Comparison of ENCODE assay signal across 15 cellular contexts in genomic region chr2:237720962-237721361, GRCh38.
DNase-seq lines count a peak whose midpoint lies in the region; ATAC-seq and TF ChIP-seq lines count a peak whose summit lies in the region.
"Had no signal": no experiment of that assay in that cellular context is flagged by ENCODE, and none has a peak within 500 bp of the region (broad histone marks: within the 10 kb centered on the region; RNA-seq: fewer than 3 reads in every experiment).

No MANE protein-coding gene starts in this region.

- no peak overlapping the region for H3K27ac ChIP-seq in tibial artery
- H3K27ac ChIP-seq: upper lobe of right lung had no signal

- TF ChIP-seq CTCF in natural killer cell (IDR thresholded peaks at IDR 0.05): no peak
- no peak for TF ChIP-seq CTCF in cardiac fibroblast (IDR thresholded peaks at IDR 0.05; ENCODE audit: low read depth, low read length)
- no peak for TF ChIP-seq CTCF in tibial artery (IDR thresholded peaks at IDR 0.05)

- H3K27me3 ChIP-seq in tibial artery: no peaks in the 10 kb centered on the region
- H3K27me3 ChIP-seq: upper lobe of right lung had no signal

- peaks cover 0 to 12% (median 0%) of the 10 kb centered on the region in 3 donors for H3K36me3 ChIP-seq in tibial artery

- peaks cover 0 to 81% (median 25%) of the 10 kb centered on the region in 4 donors for H3K4me1 ChIP-seq in tibial artery

- intact Hi-C loops in natural killer cell (cut with micrococcal nuclease) (no loop called here), tibial artery (cut with DNase I; ENCODE audit: low total_unique reads) (no loop called here)

- DNase-seq in natural killer cell (no peak), cardiac fibroblast (ENCODE audit: low read depth in 2 of 2) (peak; percentile 61 to 84), kidney tubule cell (ENCODE audit: low spot score) (peak; percentile 99), tibial artery (no peak), left lobe of liver (ENCODE audit: low spot score) (no peak)
- DNase-seq in natural killer cell treated with Interleukin-12 subunit alpha and Interleukin-12 subunit beta and Interleukin-15 and Interleukin-18, amount 100 ng/mL, for 72 hours (ENCODE audit: low spot score): no peak
- DNase-seq: activated CD4-positive, alpha-beta T cell treated with anti-CD3 and anti-CD28 coated beads, Interleukin-2, amount 10 ng/mL, durations not matched to agents 24 days and 14 days; activated naive CD4-positive, alpha-beta T cell; MM.1S; NCI-H2171 treated with DMSO at 0.1 percent for 48 hours; OCI-M1; upper lobe of right lung had no signal

- H3K4me3 ChIP-seq in cardiac fibroblast (replicated peaks in 1 of 2; ENCODE audit: low read depth in 2 of 2, low read length in 2 of 2) (no peak overlapping the region), tibial artery (no peak overlapping the region)
- H3K4me3 ChIP-seq: upper lobe of right lung had no signal

- H3K4me1 Mint-ChIP-seq in natural killer cell: peaks cover 58 to 61% of the 10 kb centered on the region in 2 donors
- peaks cover 42% of the 10 kb centered on the region in 2 donors for H3K4me1 Mint-ChIP-seq in natural killer cell treated with Interleukin-12 subunit alpha and Interleukin-12 subunit beta and Interleukin-15 and Interleukin-18, amount 100 ng/mL, for 72 hours (ENCODE audit: low read depth in 2 of 2)

- H3K27ac Mint-ChIP-seq in natural killer cell: peak overlapping the region; percentile 13 to 60
- peak overlapping the region in 1 of 2 donors; percentile 64 for H3K27ac Mint-ChIP-seq in natural killer cell treated with Interleukin-12 subunit alpha and Interleukin-12 subunit beta and Interleukin-15 and Interleukin-18, amount 100 ng/mL, for 72 hours
- H3K27ac Mint-ChIP-seq: activated CD4-positive, alpha-beta T cell treated with anti-CD3 and anti-CD28 coated beads, Interleukin-2, amount 10 ng/mL, durations not matched to agents 24 days and 14 days had no signal

- H3K9me3 ChIP-seq in tibial artery: no peaks in the 10 kb centered on the region
- H3K9me3 ChIP-seq: upper lobe of right lung had no signal

- no peaks in the 10 kb centered on the region for H3K27me3 Mint-ChIP-seq in natural killer cell (ENCODE audit: low read depth in 2 of 2)
- no peaks in the 10 kb centered on the region for H3K27me3 Mint-ChIP-seq in natural killer cell treated with Interleukin-12 subunit alpha and Interleukin-12 subunit beta and Interleukin-15 and Interleukin-18, amount 100 ng/mL, for 72 hours
- H3K27me3 Mint-ChIP-seq: activated CD4-positive, alpha-beta T cell treated with anti-CD3 and anti-CD28 coated beads, Interleukin-2, amount 10 ng/mL, durations not matched to agents 24 days and 14 days had no signal

- no peaks in the 10 kb centered on the region for H3K9me3 Mint-ChIP-seq in natural killer cell
- no peaks in the 10 kb centered on the region for H3K9me3 Mint-ChIP-seq in natural killer cell treated with Interleukin-12 subunit alpha and Interleukin-12 subunit beta and Interleukin-15 and Interleukin-18, amount 100 ng/mL, for 72 hours
- H3K9me3 Mint-ChIP-seq: activated CD4-positive, alpha-beta T cell treated with anti-CD3 and anti-CD28 coated beads, Interleukin-2, amount 10 ng/mL, durations not matched to agents 24 days and 14 days; neural crest cell had no signal

- ATAC-seq in natural killer cell (no peak), HG02938 (IDR thresholded peaks at IDR 0.05; ENCODE audit: unreplicated experiment) (no peak), GM21526 (IDR thresholded peaks at IDR 0.05; ENCODE audit: low FRiP score, unreplicated experiment) (no peak), left lobe of liver (no peak)
- ATAC-seq in natural killer cell treated with Interleukin-12 subunit alpha and Interleukin-12 subunit beta and Interleukin-15 and Interleukin-18, amount 100 ng/mL, for 72 hours: no peak
- ATAC-seq: upper lobe of right lung had no signal

- peaks cover 9% of the 10 kb centered on the region for H3K36me3 Mint-ChIP-seq in natural killer cell
- H3K36me3 Mint-ChIP-seq in natural killer cell treated with Interleukin-12 subunit alpha and Interleukin-12 subunit beta and Interleukin-15 and Interleukin-18, amount 100 ng/mL, for 72 hours: peaks cover 4% of the 10 kb centered on the region

- no peak overlapping the region for H3K4me3 Mint-ChIP-seq in natural killer cell
- no peak overlapping the region for H3K4me3 Mint-ChIP-seq in natural killer cell treated with Interleukin-12 subunit alpha and Interleukin-12 subunit beta and Interleukin-15 and Interleukin-18, amount 100 ng/mL, for 72 hours
- H3K4me3 Mint-ChIP-seq: activated CD4-positive, alpha-beta T cell treated with anti-CD3 and anti-CD28 coated beads, Interleukin-2, amount 10 ng/mL, durations not matched to agents 24 days and 14 days; neural crest cell had no signal

Comparison
In these comparisons a context has a peak if more than half of its experiments do, and no peak if none do; other contexts are left out.
1. DNase-seq: peak in cardiac fibroblast (2 of 2) and kidney tubule cell (single experiment); none in natural killer cell (single experiment), natural killer cell treated with Interleukin-12 subunit alpha and Interleukin-12 subunit beta and Interleukin-15 and Interleukin-18, amount 100 ng/mL, for 72 hours (single experiment), tibial artery (0 of 2) and left lobe of liver (single experiment).